ENCODE assay signal across 8 cellular contexts in genomic region chr19:2945575-2946184, GRCh38. TPM values are rescaled to one million over a fixed set of nuclear protein-coding genes. Genes with fewer than 3 reads are reported as not detected.
DNase-seq lines count a peak whose midpoint lies in the region; ATAC-seq and TF ChIP-seq lines count a peak whose summit lies in the region.

No MANE protein-coding gene starts in this region.

- peak overlapping the region; percentile 87 to 88 for H3K27ac Mint-ChIP-seq in natural killer cell treated with Interleukin-12 subunit alpha and Interleukin-12 subunit beta and Interleukin-15 and Interleukin-18, amount 100 ng/mL, for 72 hours

- CTCF ChIA-PET in AG04450 (lab: Charles Lee): no interaction called here

- POLR2A ChIA-PET in AG04450 (lab: Yijun Ruan, JAX): interaction anchor here (0.7 kb wide), 1 partner anchor 24 kb away, joined by 3 read pairs; no protein-coding TSS in a partner anchor

- ATAC-seq in natural killer cell treated with Interleukin-12 subunit alpha and Interleukin-12 subunit beta and Interleukin-15 and Interleukin-18, amount 100 ng/mL, for 72 hours: no peak

- DNase-seq in AG04450 (ENCODE audit: low read depth, low spot score) (no peak), LNCaP clone FGC (ENCODE audit: low read depth) (no peak), dorsolateral prefrontal cortex (no peak), AG08395 (ENCODE audit: low spot score) (no peak), HK-2 (ENCODE audit: unreplicated experiment) (no peak), GM13976 (ENCODE audit: low spot score) (no peak), Kasumi-1 (lab: John Stamatoyannopoulos, UW) (no peak)
- DNase-seq in natural killer cell treated with Interleukin-12 subunit alpha and Interleukin-12 subunit beta and Interleukin-15 and Interleukin-18, amount 100 ng/mL, for 72 hours (ENCODE audit: low spot score): no peak

- H3K4me3 ChIP-seq in AG04450 (ENCODE audit: low read depth, low read length) (peak overlapping the region; percentile 90), LNCaP clone FGC (ENCODE audit: low read depth, low read length) (peak overlapping the region; percentile 97), dorsolateral prefrontal cortex (peak overlapping the region; percentile 71 to 100 (median 92))

- TF ChIP-seq CTCF in AG04450 (IDR thresholded peaks at IDR 0.05; ENCODE audit: low read depth, low read length) (no peak), LNCaP clone FGC (IDR thresholded peaks at IDR 0.05; ENCODE audit: control insufficient read depth, extremely low read depth, insufficient read depth) (no peak), dorsolateral prefrontal cortex (IDR thresholded peaks at IDR 0.05 in 54 of 56, conservative IDR thresholded peaks at IDR 0.05 in 2 of 56; ENCODE audit: low read depth in 1 of 56, partially characterized antibody in 56 of 56) (no peak), GM13976 (IDR thresholded peaks at IDR 0.05; ENCODE audit: borderline replicate concordance, control extremely low read depth, extremely low read depth, insufficient read depth, missing control alignments) (no peak)

- H3K9me3 ChIP-seq in AG04450 (ENCODE audit: control insufficient read depth, insufficient read depth, low read length): no peaks in the 10 kb centered on the region; the same call in 1 of the 2 replicates

- H3K27me3 ChIP-seq in AG04450 (ENCODE audit: control insufficient read depth, insufficient read depth, low read length): no peaks in the 10 kb centered on the region
- no peaks in the 10 kb centered on the region for H3K27me3 ChIP-seq in dorsolateral prefrontal cortex

- intact Hi-C loops in dorsolateral prefrontal cortex (cut with DNase I): loop anchor here in 1 of 2 donors (2.0 to 10.0 kb wide), 2 partner anchors 45 to 239 kb away; partner anchors contain the start of genes NCLN and ZNF57

- no peaks in the 10 kb centered on the region for H3K27me3 Mint-ChIP-seq in natural killer cell treated with Interleukin-12 subunit alpha and Interleukin-12 subunit beta and Interleukin-15 and Interleukin-18, amount 100 ng/mL, for 72 hours

- H3K36me3 Mint-ChIP-seq in natural killer cell treated with Interleukin-12 subunit alpha and Interleukin-12 subunit beta and Interleukin-15 and Interleukin-18, amount 100 ng/mL, for 72 hours: no peaks in the 10 kb centered on the region

- H3K27ac ChIP-seq in AG04450 (ENCODE audit: low read depth, low read length) (peak overlapping the region; percentile 85), dorsolateral prefrontal cortex (peak overlapping the region in 53 of 59 donors; percentile 4 to 93 (median 84))

- in situ Hi-C loops in GM13976 (cut with MboI; ENCODE audit: low sequenced_read_pairs, unreplicated experiment): no loop called here

- peaks cover 29 to 36% of the 10 kb centered on the region in 2 donors for H3K4me1 Mint-ChIP-seq in natural killer cell treated with Interleukin-12 subunit alpha and Interleukin-12 subunit beta and Interleukin-15 and Interleukin-18, amount 100 ng/mL, for 72 hours (ENCODE audit: low read depth in 2 of 2)

- H3K9me3 Mint-ChIP-seq in natural killer cell treated with Interleukin-12 subunit alpha and Interleukin-12 subunit beta and Interleukin-15 and Interleukin-18, amount 100 ng/mL, for 72 hours: no peaks in the 10 kb centered on the region

- H3K4me3 Mint-ChIP-seq in natural killer cell treated with Interleukin-12 subunit alpha and Interleukin-12 subunit beta and Interleukin-15 and Interleukin-18, amount 100 ng/mL, for 72 hours: peak overlapping the region; percentile 94

RNA-seq across cellular contexts. Expression of gene ZNF77, which starts 0.9 kb away (rescaled TPM):
- 3.6 TPM in 2 replicates for polyA plus RNA-seq in AG04450 (2011; rRNA removed)
- polyA minus RNA-seq in AG04450 (2011; rRNA and poly(A)+ RNA removed): 4.6 and 5.3 TPM in 2 replicates
- total RNA-seq in dorsolateral prefrontal cortex: 1 to 10 TPM; 3.0 to 8.8 (median 4.8) TPM
- 10 to 100 TPM in 1 of 2 donors, 1 to 10 TPM in 1; 5.3 to 10.4 TPM for total RNA-seq in natural killer cell treated with Interleukin-12 subunit alpha and Interleukin-12 subunit beta and Interleukin-15 and Interleukin-18, amount 100 ng/mL, for 72 hours

RNA-seq across cellular contexts. Expression of gene TLE6, which starts 31.7 kb away (rescaled TPM):
- 0.51 and 0.72 TPM in 2 replicates for polyA plus RNA-seq in AG04450 (2011; rRNA removed)
- 0.41 and 0.52 TPM in 2 replicates for polyA minus RNA-seq in AG04450 (2011; rRNA and poly(A)+ RNA removed)
- 1 to 10 TPM in 60 of 120 experiments, under 1 TPM in 54, not detected in 6; 0.23 to 3.4 (median 1.1) TPM for total RNA-seq in dorsolateral prefrontal cortex
- total RNA-seq in natural killer cell treated with Interleukin-12 subunit alpha and Interleukin-12 subunit beta and Interleukin-15 and Interleukin-18, amount 100 ng/mL, for 72 hours: 1 to 10 TPM in 1 of 2 donors, under 1 TPM in 1; 0.45 to 1.8 TPM

RNA-seq across cellular contexts. Expression of gene ZNF57, which starts 45.0 kb away (rescaled TPM):
- polyA plus RNA-seq in AG04450 (2011; rRNA removed): 2.3 and 2.4 TPM in 2 replicates
- polyA minus RNA-seq in AG04450 (2011; rRNA and poly(A)+ RNA removed): 4.0 and 5.9 TPM in 2 replicates
- total RNA-seq in dorsolateral prefrontal cortex: 1 to 10 TPM; 1.8 to 9.1 (median 4.6) TPM
- 1 to 10 TPM; 4.1 to 4.8 TPM for total RNA-seq in natural killer cell treated with Interleukin-12 subunit alpha and Interleukin-12 subunit beta and Interleukin-15 and Interleukin-18, amount 100 ng/mL, for 72 hours
